In genomic region chr21:43342301-43342881, GRCh38 we compare ENCODE assay signal across 21 cellular contexts.
DNase-seq lines count a peak whose midpoint lies in the region; ATAC-seq, FAIRE-seq and TF ChIP-seq lines count a peak whose summit lies in the region.
"Had no signal": no experiment of that assay in that cellular context is flagged by ENCODE, and none has a peak within 500 bp of the region (broad histone marks: within the 10 kb centered on the region; RNA-seq: fewer than 3 reads in every experiment).

No MANE protein-coding gene starts in this region.

- no peak overlapping the region for H3K4ac ChIP-seq in trophoblast cell (ENCODE audit: low read depth, low read length)

- CTCF ChIA-PET in HepG2 (lab: Yijun Ruan, JAX; ENCODE audit: low intra/inter-chr PET ratio, low total read pairs), result no interaction called here

- peaks cover 66% of the 10 kb centered on the region for H3K4me1 ChIP-seq in HepG2 (ENCODE audit: insufficient read depth, low read length)
- H3K4me1 ChIP-seq in right lobe of liver, result peaks cover 0 to 18% (median 3%) of the 10 kb centered on the region in 4 donors
- H3K4me1 ChIP-seq in trophoblast cell (ENCODE audit: control insufficient read depth in 1 of 2, insufficient read depth in 2 of 2, low read length in 2 of 2), result peaks cover 24 to 25% of the 10 kb centered on the region in 2 experiments

- no peak overlapping the region for H2AK5ac ChIP-seq in trophoblast cell (ENCODE audit: low read length)

- H2BK5ac ChIP-seq in trophoblast cell (ENCODE audit: low read depth, low read length, poor library complexity), result no peak overlapping the region

- ATAC-seq in HepG2 (no peak; the same call in 2 of the 3 replicates), right lobe of liver (no peak), GM19452 (IDR thresholded peaks at IDR 0.05; ENCODE audit: unreplicated experiment) (no peak), HG03378 (IDR thresholded peaks at IDR 0.05; ENCODE audit: unreplicated experiment) (no peak)

- H2AFZ ChIP-seq in HepG2 (ENCODE audit: low read length) (no peak overlapping the region), trophoblast cell (ENCODE audit: insufficient read depth, low read length, poor library complexity) (no peak overlapping the region)

- no peak overlapping the region for H2BK120ac ChIP-seq in trophoblast cell (ENCODE audit: insufficient read depth, low read length, poor library complexity)

- POLR2A ChIA-PET in HepG2 (lab: Yijun Ruan, JAX), result interaction anchor here (1.0 to 1.4 kb wide), 5 partner anchors 9 to 131 kb away, joined by 3 to 13 read pairs (median 4); no protein-coding TSS in a partner anchor

- no peak overlapping the region for H3K14ac ChIP-seq in trophoblast cell (ENCODE audit: low read length)

- no peak overlapping the region for H2BK12ac ChIP-seq in trophoblast cell (ENCODE audit: low read length)

- H3K23ac ChIP-seq in trophoblast cell (ENCODE audit: low read length), result no peak overlapping the region

- intact Hi-C loops in HepG2 (cut with micrococcal nuclease; ENCODE audit: unreplicated experiment) (loop anchor here (5.0 kb wide), 2 partner anchors 55 to 305 kb away; no protein-coding TSS in a partner anchor), right lobe of liver (cut with DNase I) (no loop called here)

- TF ChIP-seq POLR2A in HepG2 (IDR thresholded peaks at IDR 0.05; ENCODE audit: insufficient read depth in 1 of 2, low read depth in 2 of 2, low read length in 2 of 2), result no peak
- no peak for TF ChIP-seq POLR2A in right lobe of liver (IDR thresholded peaks at IDR 0.05)

- H3K9ac ChIP-seq in HepG2 (ENCODE audit: insufficient read depth, low read depth, low read length) (no peak overlapping the region), trophoblast cell (ENCODE audit: low read length) (no peak overlapping the region)

- peaks cover 15% of the 10 kb centered on the region for H3K79me1 ChIP-seq in trophoblast cell (ENCODE audit: low read length)

- no peak overlapping the region for H4K8ac ChIP-seq in trophoblast cell (ENCODE audit: low read depth, low read length)

- H4K12ac ChIP-seq in trophoblast cell (ENCODE audit: low read depth, low read length), result no peak overlapping the region

- in situ Hi-C loops in HepG2 (cut with HindIII; ENCODE audit: extremely low pct_ligation_motif_present, low pct_unique_long_range_greater_than_20kb), result no loop called here

- H3K9me3 ChIP-seq in HepG2 (ENCODE audit: low read length) (no peaks in the 10 kb centered on the region), right lobe of liver (no peaks in the 10 kb centered on the region), trophoblast cell (ENCODE audit: insufficient read depth, low read depth, low read length) (no peaks in the 10 kb centered on the region)
- H3K9me3 ChIP-seq: esophagus muscularis mucosa had no signal

- 81% methylated on average over 16 of the region's 17 CpGs for WGBS in HepG2 (ENCODE audit: low lambda C conversion rate)
- WGBS in right lobe of liver (ENCODE audit: insufficient coverage, low coverage, low lambda C conversion rate, missing lambda C conversion rate), result 94% methylated on average over 14 of the region's 17 CpGs
- WGBS in trophoblast cell (ENCODE audit: extremely low coverage, insufficient coverage, insufficient read length), result 100% methylated on average over 1 of the region's 17 CpGs

- H3K4me2 ChIP-seq in HepG2 (ENCODE audit: low read depth, low read length), result no peak overlapping the region
- no peak overlapping the region for H3K4me2 ChIP-seq in trophoblast cell (ENCODE audit: low read length)
- H3K4me2 ChIP-seq: smooth muscle cell had no signal

- H3K27ac ChIP-seq in HepG2 (ENCODE audit: extremely low read length, insufficient read depth, low read length) (no peak overlapping the region), right lobe of liver (no peak overlapping the region), trophoblast cell (ENCODE audit: low read depth, low read length) (no peak overlapping the region), substantia nigra (ENCODE audit: low read depth, low read length, poor library complexity, severe bottlenecking) (no peak overlapping the region)
- H3K27ac ChIP-seq: esophagus muscularis mucosa had no signal

- H3K79me2 ChIP-seq in HepG2 (ENCODE audit: insufficient read depth, low read length) (no peaks in the 10 kb centered on the region), trophoblast cell (ENCODE audit: control insufficient read depth, insufficient read depth, low read length, poor library complexity) (peaks cover 4% of the 10 kb centered on the region)

- DNase-seq in HepG2 (ENCODE audit: low spot score) (no peak), right lobe of liver (no peak), bronchial epithelial cell (ENCODE audit: low read depth) (no peak), trophoblast cell (no peak), substantia nigra (lab: John Stamatoyannopoulos, UW) (no peak), DMS53 (lab: John Stamatoyannopoulos, UW) (no peak)
- DNase-seq: activated CD8-positive, alpha-beta memory T cell treated with anti-CD3 and anti-CD28 coated beads for 24 hours; activated gamma-delta T cell; activated T-cell treated with anti-CD3 and anti-CD28 coated beads, Interleukin-2, amount 50 U/mL, for 1 hour; dermis blood vessel endothelial cell; foreskin melanocyte; HCEC 1CT; Kasumi-1; NCI-H446; stimulated activated CD4-positive, alpha-beta T cell treated with anti-CD3 and anti-CD28 coated beads, Interleukin-2, amount 100 ng/mL, for 24 hours had no signal

- FAIRE-seq in HepG2 (lab: Jason Lieb, UNC) (peak; percentile 37), bronchial epithelial cell (lab: Jason Lieb, UNC) (peak; percentile 93)
- FAIRE-seq: A204.1, G401.6 had no signal

- no peak overlapping the region for H4K91ac ChIP-seq in trophoblast cell (ENCODE audit: low read depth, low read length)

- 0 out of 5 replicates have a peak, but pooled peaks cover 1 to 8% of the 10 kb centered on the region in 2 experiments for H3K27me3 ChIP-seq in HepG2 (ENCODE audit: control insufficient read depth in 1 of 2, insufficient read depth in 2 of 2, low read length in 2 of 2)
- no peaks in the 10 kb centered on the region for H3K27me3 ChIP-seq in right lobe of liver
- no peaks in the 10 kb centered on the region for H3K27me3 ChIP-seq in bronchial epithelial cell (ENCODE audit: control insufficient read depth, insufficient read depth, low read length)
- H3K27me3 ChIP-seq in trophoblast cell (ENCODE audit: insufficient read depth, low read length), result no peaks in the 10 kb centered on the region

- no TSS peak for BruUV-seq in HepG2 (replicated peaks; lab: Mats Ljungman, UMichigan)

- H3K4me3 ChIP-seq in HepG2 (replicated peaks in 1 of 3; ENCODE audit: insufficient read depth in 1 of 3, low read depth in 2 of 3, low read length in 3 of 3) (no peak overlapping the region), right lobe of liver (no peak overlapping the region), bronchial epithelial cell (ENCODE audit: low read depth, low read length) (no peak overlapping the region), trophoblast cell (ENCODE audit: low read depth, low read length) (peak overlapping the region; percentile 49)
- H3K4me3 ChIP-seq: esophagus muscularis mucosa, smooth muscle cell had no signal

- no peak for TF ChIP-seq RAD21 in HepG2 (CRISPR knock-in tag; IDR thresholded peaks at IDR 0.05)

- TF ChIP-seq EP300 in HepG2 (IDR thresholded peaks at IDR 0.05; ENCODE audit: low read depth in 2 of 2, low read length in 2 of 2), result no peak
- no peak for TF ChIP-seq EP300 in HepG2 (CRISPR knock-in tag; IDR thresholded peaks at IDR 0.05; ENCODE audit: borderline replicate concordance)

- H4K20me1 ChIP-seq in HepG2 (ENCODE audit: insufficient read depth, low read length), result no peaks in the 10 kb centered on the region

- H3K18ac ChIP-seq in trophoblast cell (ENCODE audit: low read length), result no peak overlapping the region

- H3K36me3 ChIP-seq in HepG2 (replicated peaks in 1 of 2; ENCODE audit: control insufficient read depth in 1 of 2, insufficient read depth in 2 of 2, low read length in 2 of 2) (no peaks in the 10 kb centered on the region), right lobe of liver (no peaks in the 10 kb centered on the region), bronchial epithelial cell (ENCODE audit: control insufficient read depth, insufficient read depth, low read length) (no peaks in the 10 kb centered on the region), trophoblast cell (ENCODE audit: control insufficient read depth in 1 of 2, insufficient read depth in 2 of 2, low read length in 2 of 2) (no peaks in the 10 kb centered on the region)
- H3K36me3 ChIP-seq: esophagus muscularis mucosa had no signal

- TF ChIP-seq CTCF in HepG2 (CRISPR knock-in tag; IDR thresholded peaks at IDR 0.05) (no peak), right lobe of liver (IDR thresholded peaks at IDR 0.05) (no peak), bronchial epithelial cell (IDR thresholded peaks at IDR 0.05; ENCODE audit: insufficient read depth, low read length, severe bottlenecking) (no peak)

TF ChIP-seq in HepG2, 621 proteins besides CTCF, POLR2A, EP300 and RAD21 (continues in another document):
- no peak for TF ChIP-seq ZNF580 (CRISPR knock-in tag; IDR thresholded peaks at IDR 0.05; ENCODE audit: borderline replicate concordance, low read depth)
